ENCODE assay signal across 14 cellular contexts in genomic region chr2:144479138-144479537, GRCh38. TPM values are rescaled to one million over a fixed set of nuclear protein-coding genes. Genes with fewer than 3 reads are reported as not detected.
DNase-seq lines count a peak whose midpoint lies in the region; ATAC-seq and TF ChIP-seq lines count a peak whose summit lies in the region.
"Had no signal": no experiment of that assay in that cellular context is flagged by ENCODE, and none has a peak within 500 bp of the region (broad histone marks: within the 10 kb centered on the region; RNA-seq: fewer than 3 reads in every experiment).

No MANE protein-coding gene starts in this region.

- TF ChIP-seq CTCF in activated CD8-positive, alpha-beta T cell treated with anti-CD3 and anti-CD28 coated beads for 36 hours (IDR thresholded peaks at IDR 0.05) = no peak

- intact Hi-C loops in activated CD8-positive, alpha-beta T cell treated with anti-CD3 and anti-CD28 coated beads for 36 hours (cut with micrococcal nuclease) = no loop called here

- H3K4me1 ChIP-seq in HUES6 (ENCODE audit: control insufficient read depth, insufficient read depth, low read length) = peaks cover 50% of the 10 kb centered on the region

- no peaks in the 10 kb centered on the region for H3K9me3 ChIP-seq in HUES6 (ENCODE audit: control insufficient read depth, insufficient read depth, low read depth, low read length)
- H3K9me3 ChIP-seq: uterus had no signal

- POLR2A ChIA-PET in activated CD8-positive, alpha-beta T cell treated with anti-CD3 and anti-CD28 coated beads for 36 hours (lab: Charles Lee) = no interaction called here

- H3K27ac Mint-ChIP-seq in activated CD8-positive, alpha-beta T cell treated with anti-CD3 and anti-CD28 coated beads for 36 hours = no peak overlapping the region

- H3K4me3 Mint-ChIP-seq in activated CD8-positive, alpha-beta T cell treated with anti-CD3 and anti-CD28 coated beads for 36 hours = no peak overlapping the region

- no peaks in the 10 kb centered on the region for H3K27me3 Mint-ChIP-seq in activated CD8-positive, alpha-beta T cell treated with anti-CD3 and anti-CD28 coated beads for 36 hours

- H3K4me1 Mint-ChIP-seq in activated CD8-positive, alpha-beta T cell treated with anti-CD3 and anti-CD28 coated beads for 36 hours (ENCODE audit: low read depth) = peaks cover 18% of the 10 kb centered on the region

- H3K27ac ChIP-seq in HUES6 (ENCODE audit: low read depth, low read length) (peak overlapping the region; percentile 13; the same call in 1 of the 2 replicates), caudate nucleus (ENCODE audit: low read depth, low read length) (peak overlapping the region; percentile 49), temporal lobe (ENCODE audit: low read depth, low read length) (peak overlapping the region; percentile 80)

- ATAC-seq in GM21825 (IDR thresholded peaks at IDR 0.05; ENCODE audit: unreplicated experiment) = no peak
- ATAC-seq in activated CD8-positive, alpha-beta T cell treated with anti-CD3 and anti-CD28 coated beads for 36 hours = no peak

- no peaks in the 10 kb centered on the region for H3K36me3 ChIP-seq in HUES6 (ENCODE audit: control insufficient read depth, insufficient read depth, low read length)
- H3K36me3 ChIP-seq: uterus had no signal

- no peak overlapping the region for H3K9ac ChIP-seq in HUES6 (ENCODE audit: low read length)

- H3K27me3 ChIP-seq in HUES6 (ENCODE audit: control insufficient read depth, insufficient read depth, low read length) = no peaks in the 10 kb centered on the region
- H3K27me3 ChIP-seq: uterus had no signal

- no peaks in the 10 kb centered on the region for H3K9me3 Mint-ChIP-seq in activated CD8-positive, alpha-beta T cell treated with anti-CD3 and anti-CD28 coated beads for 36 hours

- DNase-seq in caudate nucleus (lab: John Stamatoyannopoulos, UW) (no peak), iPS-NIHi11 (ENCODE audit: low spot score) (peak; percentile 40), DMS53 (lab: John Stamatoyannopoulos, UW) (no peak), anterior cingulate cortex (lab: John Stamatoyannopoulos, UW) (no peak)
- DNase-seq in activated CD8-positive, alpha-beta T cell treated with anti-CD3 and anti-CD28 coated beads for 36 hours = no peak
- DNase-seq: activated CD4-positive, CD25-positive, alpha-beta regulatory T cell; activated naive CD4-positive, alpha-beta T cell treated with anti-CD3 and anti-CD28 coated beads, Interleukin-2, amount 50 U/mL, for 16 hours; HCEC 1CT; NCI-H1105 treated with DMSO at 0.1 percent for 48 hours; OCI-M1; uterus had no signal

- H3K36me3 Mint-ChIP-seq in activated CD8-positive, alpha-beta T cell treated with anti-CD3 and anti-CD28 coated beads for 36 hours (ENCODE audit: low read depth) = no peaks in the 10 kb centered on the region

- CTCF ChIA-PET in activated CD8-positive, alpha-beta T cell treated with anti-CD3 and anti-CD28 coated beads for 36 hours (lab: Charles Lee) = interaction anchor here (0.8 to 0.9 kb wide), 2 partner anchors 8 to 64 kb away, joined by 3 read pairs; no protein-coding TSS in a partner anchor

- H3K4me3 ChIP-seq in HUES6 (ENCODE audit: low read depth, low read length) = no peak overlapping the region
- H3K4me3 ChIP-seq: uterus had no signal

RNA-seq across cellular contexts. Expression of gene ZEB2, which starts 40.8 kb away (rescaled TPM):
- 283 TPM for total RNA-seq in temporal lobe
- total RNA-seq in activated CD8-positive, alpha-beta T cell treated with anti-CD3 and anti-CD28 coated beads for 36 hours = 10 to 100 TPM; 13.5 to 14.9 TPM

Comparison
In these comparisons a context has a peak if more than half of its experiments do, and no peak if none do; other contexts are left out.
1. H3K27ac ChIP-seq: peak in every context shown above with its lines; median percentile 80 in temporal lobe; 49 in caudate nucleus; 13 in HUES6.
2. RNA of gene ZEB2, which starts 40.8 kb away (total RNA-seq): 283 TPM in temporal lobe (single experiment); 13.5 to 14.9 TPM in activated CD8-positive, alpha-beta T cell treated with anti-CD3 and anti-CD28 coated beads for 36 hours; every median in the first group is over 10 times any median in the second.